9 cellular contexts compared by ENCODE assay signal in genomic region chr10:112964482-112964881, GRCh38.
"Had no signal": no experiment of that assay in that cellular context is flagged by ENCODE, and none has a peak within 500 bp of the region (broad histone marks: within the 10 kb centered on the region; RNA-seq: fewer than 3 reads in every experiment).

No MANE protein-coding gene starts in this region.

- H3K9ac ChIP-seq: parathyroid adenoma had no signal

- H3K4me3 Mint-ChIP-seq: activated naive CD8-positive, alpha-beta T cell had no signal

- H3K27ac ChIP-seq: parathyroid adenoma had no signal

- H3K4me3 ChIP-seq: spleen had no signal

- DNase-seq: activated CD4-positive, alpha-beta T cell treated with anti-CD3 and anti-CD28 coated beads, Interleukin-2, amount 50 U/mL, for 1 hour; activated T-cell treated with anti-CD3 and anti-CD28 coated beads for 4 hours; anterior cingulate cortex; erythroblast; spleen; stimulated activated CD4-positive, alpha-beta T cell treated with anti-CD3 and anti-CD28 coated beads, Interleukin-2, amount 100 ng/mL, for 24 hours; stimulated activated naive CD4-positive, alpha-beta T cell treated with Interleukin-2 at 50 U/mL for 16 hours had no signal

- H2AFZ ChIP-seq: parathyroid adenoma had no signal

- H3K27ac Mint-ChIP-seq: activated naive CD8-positive, alpha-beta T cell had no signal

- H3K9me3 ChIP-seq: spleen had no signal
